ENCODE assay signal across 16 cellular contexts in genomic region chr4:180953572-180953971, GRCh38.
DNase-seq lines count a peak whose midpoint lies in the region; ATAC-seq and TF ChIP-seq lines count a peak whose summit lies in the region.
"Had no signal": no experiment of that assay in that cellular context is flagged by ENCODE, and none has a peak within 500 bp of the region (broad histone marks: within the 10 kb centered on the region; RNA-seq: fewer than 3 reads in every experiment).

No MANE protein-coding gene starts in this region.

- no peaks in the 10 kb centered on the region for H3K27me3 ChIP-seq in brain microvascular endothelial cell (replicated peaks)
- H3K27me3 ChIP-seq in gastroesophageal sphincter: no peaks in the 10 kb centered on the region
- H3K27me3 ChIP-seq: neutrophil had no signal

- TF ChIP-seq EP300 in gastroesophageal sphincter (IDR thresholded peaks at IDR 0.05): no peak

- H3K4me3 ChIP-seq in brain microvascular endothelial cell (ENCODE audit: low read depth, low read length) (no peak overlapping the region), gastroesophageal sphincter (no peak overlapping the region)
- H3K4me3 ChIP-seq: lower lobe of right lung, skin epidermis had no signal

- no peaks in the 10 kb centered on the region for H3K9me3 Mint-ChIP-seq in neural crest cell
- H3K9me3 Mint-ChIP-seq: activated naive CD4-positive, alpha-beta T cell treated with anti-CD3 and anti-CD28 coated beads, Interleukin-2, amount 50 U/mL, for 24 hours had no signal

- peak; percentile 53 for TF ChIP-seq CTCF in brain microvascular endothelial cell (IDR thresholded peaks at IDR 0.05; ENCODE audit: low read depth, low read length, missing control alignments)
- peak; percentile 25 for TF ChIP-seq CTCF in neural crest cell (conservative IDR thresholded peaks at IDR 0.05)
- TF ChIP-seq CTCF in gastroesophageal sphincter (IDR thresholded peaks at IDR 0.05): no peak

- H3K27ac ChIP-seq in brain microvascular endothelial cell: no peak overlapping the region
- no peak overlapping the region for H3K27ac ChIP-seq in gastroesophageal sphincter
- H3K27ac ChIP-seq: lower lobe of right lung, neutrophil, skin epidermis had no signal

- H3K4me1 ChIP-seq in gastroesophageal sphincter: no peaks in the 10 kb centered on the region
- H3K4me1 ChIP-seq: lower lobe of right lung had no signal

- no peak for TF ChIP-seq POLR2A in gastroesophageal sphincter (IDR thresholded peaks at IDR 0.05)

- H3K4me3 Mint-ChIP-seq in neural crest cell: no peak overlapping the region
- H3K4me3 Mint-ChIP-seq: activated naive CD4-positive, alpha-beta T cell treated with anti-CD3 and anti-CD28 coated beads, Interleukin-2, amount 50 U/mL, for 24 hours had no signal

- no peak for ATAC-seq in gastroesophageal sphincter
- ATAC-seq: lower lobe of right lung had no signal

- WGBS in gastroesophageal sphincter (ENCODE audit: low coverage in 1 of 2), 2 donors: 92 to 94% methylated on average over 4 of the region's 4 CpGs

- no peaks in the 10 kb centered on the region for H3K9me3 ChIP-seq in gastroesophageal sphincter
- H3K9me3 ChIP-seq: lower lobe of right lung, neutrophil had no signal

- H3K27me3 Mint-ChIP-seq in neural crest cell (ENCODE audit: low read depth): no peaks in the 10 kb centered on the region
- H3K27me3 Mint-ChIP-seq: activated naive CD4-positive, alpha-beta T cell treated with anti-CD3 and anti-CD28 coated beads, Interleukin-2, amount 50 U/mL, for 24 hours had no signal

- H3K36me3 ChIP-seq in brain microvascular endothelial cell (replicated peaks) (no peaks in the 10 kb centered on the region), gastroesophageal sphincter (no peaks in the 10 kb centered on the region)
- H3K36me3 ChIP-seq: lower lobe of right lung, neutrophil had no signal

- DNase-seq in EH (ENCODE audit: low read depth): peak; percentile 4
- DNase-seq in M059J (ENCODE audit: low read depth): peak; percentile 5
- DNase-seq in brain microvascular endothelial cell: peak; percentile 1
- DNase-seq in neural crest cell (ENCODE audit: low read depth, low spot score): no peak
- no peak for DNase-seq in DMS153 treated with DMSO at 0.1 percent for 48 hours (lab: John Stamatoyannopoulos, UW; ENCODE audit: unreplicated experiment)
- DNase-seq in KG1 (lab: John Stamatoyannopoulos, UW): no peak
- DNase-seq: cerebellar nuclear complex, erythroblast, hippocampal formation, lower lobe of right lung, NCI-H187 treated with DMSO at 0.1 percent for 48 hours, NCI-H748 treated with DMSO at 0.1 percent for 48 hours had no signal

- H3K36me3 Mint-ChIP-seq in neural crest cell (ENCODE audit: low read depth): no peaks in the 10 kb centered on the region
- H3K36me3 Mint-ChIP-seq: activated naive CD4-positive, alpha-beta T cell treated with anti-CD3 and anti-CD28 coated beads, Interleukin-2, amount 50 U/mL, for 24 hours had no signal

- no peaks in the 10 kb centered on the region for H3K4me1 Mint-ChIP-seq in neural crest cell
- H3K4me1 Mint-ChIP-seq: activated naive CD4-positive, alpha-beta T cell treated with anti-CD3 and anti-CD28 coated beads, Interleukin-2, amount 50 U/mL, for 24 hours had no signal

- in situ Hi-C loops in brain microvascular endothelial cell (cut with HindIII; ENCODE audit: low pct_ligation_motif_present, low sequenced_read_pairs): no loop called here

- no peak overlapping the region for H3K27ac Mint-ChIP-seq in neural crest cell (ENCODE audit: unreplicated experiment)
- H3K27ac Mint-ChIP-seq: activated naive CD4-positive, alpha-beta T cell treated with anti-CD3 and anti-CD28 coated beads, Interleukin-2, amount 50 U/mL, for 24 hours had no signal

Comparison
In these comparisons a context has a peak if more than half of its experiments do, and no peak if none do; other contexts are left out.
1. DNase-seq: peak in EH (single experiment), M059J (single experiment) and brain microvascular endothelial cell (single experiment); none in neural crest cell (single experiment), DMS153 treated with DMSO at 0.1 percent for 48 hours (single experiment) and KG1 (single experiment).
2. CTCF ChIP-seq: peak in brain microvascular endothelial cell (single experiment) and neural crest cell (single experiment); none in gastroesophageal sphincter (0 of 4).